In genomic region chr7:139776486-139777303, GRCh38 we compare ENCODE assay signal across 8 cellular contexts. TPM values are rescaled to one million over a fixed set of nuclear protein-coding genes. Genes with fewer than 3 reads are reported as not detected.
DNase-seq lines count a peak whose midpoint lies in the region; ATAC-seq lines count a peak whose summit lies in the region.

No MANE protein-coding gene starts in this region.

- DNase-seq in EH (ENCODE audit: low read depth) = peak; percentile 66
- peak in 4 of 5 experiments; percentile 7 to 58 (median 16) for DNase-seq in T-helper 2 cell
- DNase-seq in left lobe of liver (ENCODE audit: low spot score) = peak; percentile 73
- DNase-seq in SHP77 (lab: John Stamatoyannopoulos, UW) = no peak

- H3K27ac ChIP-seq in cingulate gyrus (ENCODE audit: low read depth, low read length) = peak overlapping the region; percentile 81

- peaks cover 2% of the 10 kb centered on the region for H3K27me3 Mint-ChIP-seq in IgD-negative memory B cell
- no peaks in the 10 kb centered on the region for H3K27me3 Mint-ChIP-seq in stimulated activated memory B cell treated with anti-CD40 and anti-IgM and Interleukin-4, amounts not matched to agents 10 μg/mL and 1 μg/mL and 100 μg/mL, for 72 hours

- peaks cover 10% of the 10 kb centered on the region for H3K36me3 Mint-ChIP-seq in IgD-negative memory B cell
- H3K36me3 Mint-ChIP-seq in stimulated activated memory B cell treated with anti-CD40 and anti-IgM and Interleukin-4, amounts not matched to agents 10 μg/mL and 1 μg/mL and 100 μg/mL, for 72 hours = peaks cover 7% of the 10 kb centered on the region

- ATAC-seq in left lobe of liver = peak; percentile 44
- no peak for ATAC-seq in stimulated activated memory B cell treated with anti-CD40 and anti-IgM and Interleukin-4, amounts not matched to agents 10 μg/mL and 1 μg/mL and 100 μg/mL, for 72 hours
- ATAC-seq in HG03342 (IDR thresholded peaks at IDR 0.05; ENCODE audit: unreplicated experiment) = no peak

- peak overlapping the region; percentile 88 to 100 (median 98) for H3K27ac Mint-ChIP-seq in IgD-negative memory B cell
- peak overlapping the region; percentile 93 for H3K27ac Mint-ChIP-seq in stimulated activated memory B cell treated with anti-CD40 and anti-IgM and Interleukin-4, amounts not matched to agents 10 μg/mL and 1 μg/mL and 100 μg/mL, for 72 hours

- peaks cover 32 to 46% (median 39%) of the 10 kb centered on the region in 3 donors for H3K4me1 Mint-ChIP-seq in IgD-negative memory B cell
- H3K4me1 Mint-ChIP-seq in stimulated activated memory B cell treated with anti-CD40 and anti-IgM and Interleukin-4, amounts not matched to agents 10 μg/mL and 1 μg/mL and 100 μg/mL, for 72 hours = peaks cover 63% of the 10 kb centered on the region

- H3K4me3 Mint-ChIP-seq in IgD-negative memory B cell = peak overlapping the region; percentile 97 to 99 (median 98)
- peak overlapping the region; percentile 97 for H3K4me3 Mint-ChIP-seq in stimulated activated memory B cell treated with anti-CD40 and anti-IgM and Interleukin-4, amounts not matched to agents 10 μg/mL and 1 μg/mL and 100 μg/mL, for 72 hours

- no peaks in the 10 kb centered on the region for H3K9me3 Mint-ChIP-seq in IgD-negative memory B cell
- no peaks in the 10 kb centered on the region for H3K9me3 Mint-ChIP-seq in stimulated activated memory B cell treated with anti-CD40 and anti-IgM and Interleukin-4, amounts not matched to agents 10 μg/mL and 1 μg/mL and 100 μg/mL, for 72 hours

RNA-seq across cellular contexts. Expression of gene HIPK2, which starts 1.1 kb away (rescaled TPM):
- polyA plus RNA-seq in IgD-negative memory B cell = 5.5 TPM
- total RNA-seq in left lobe of liver = 63.7 TPM

RNA-seq across cellular contexts. Expression of gene TBXAS1, which starts 52.4 kb away (rescaled TPM):
- 16.7 TPM for polyA plus RNA-seq in IgD-negative memory B cell
- 6.6 TPM for total RNA-seq in left lobe of liver

Comparison
In these comparisons a context has a peak if more than half of its experiments do, and no peak if none do; other contexts are left out.
1. DNase-seq: peak in EH (single experiment), T-helper 2 cell (4 of 5) and left lobe of liver (single experiment); none in SHP77 (0 of 2).